ENCODE assay signal across 23 cellular contexts in the genomic region with DNA sequence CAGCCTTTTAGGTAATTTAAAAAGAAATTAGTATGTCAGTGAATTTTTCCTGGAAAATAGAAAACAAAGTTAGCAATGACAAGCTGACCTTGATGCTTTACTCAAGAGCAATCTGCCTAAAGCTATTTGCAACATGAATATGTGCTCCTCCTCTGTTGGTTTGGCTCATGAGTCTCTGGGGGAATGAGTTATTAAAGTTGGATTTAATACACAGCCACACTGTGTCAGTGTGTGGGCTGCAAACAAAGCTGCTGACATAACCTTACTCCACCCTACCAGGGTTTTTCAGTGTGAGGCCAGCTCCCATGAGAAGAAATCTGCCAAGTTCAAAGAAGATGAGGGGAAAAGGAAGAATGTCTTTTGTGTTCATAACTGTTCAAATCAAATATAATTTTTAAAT.
DNase-seq lines count a peak whose midpoint lies in the region; ATAC-seq, FAIRE-seq and TF ChIP-seq lines count a peak whose summit lies in the region.
"Had no signal": no experiment of that assay in that cellular context is flagged by ENCODE, and none has a peak within 500 bp of the region (broad histone marks: within the 10 kb centered on the region; RNA-seq: fewer than 3 reads in every experiment).

No MANE protein-coding gene starts in this region.

- no peak for TF ChIP-seq EP300 in gastroesophageal sphincter (IDR thresholded peaks at IDR 0.05)

- no peak for TF ChIP-seq POLR2A in gastroesophageal sphincter (IDR thresholded peaks at IDR 0.05)

- no peak overlapping the region for H3K4me3 ChIP-seq in astrocyte (ENCODE audit: insufficient read depth, low read depth, low read length)
- H3K4me3 ChIP-seq in gastroesophageal sphincter: no peak overlapping the region

- H3K4me3 Mint-ChIP-seq in astrocyte (ENCODE audit: unreplicated experiment): no peak overlapping the region
- H3K4me3 Mint-ChIP-seq: activated naive CD8-positive, alpha-beta T cell treated with anti-CD3 and anti-CD28 coated beads, Interleukin-2, amount 10 ng/mL, durations not matched to agents 7 days and 5 days; dendritic cell treated with granulocyte-macrophage colony-stimulating factor and Interleukin-4, amounts not matched to agents 40 ng/mL and 50 ng/mL, for 4 days; nephron progenitor cell; T-cell had no signal

- H3K27ac Mint-ChIP-seq in astrocyte (ENCODE audit: unreplicated experiment): no peak overlapping the region
- H3K27ac Mint-ChIP-seq: activated naive CD8-positive, alpha-beta T cell treated with anti-CD3 and anti-CD28 coated beads, Interleukin-2, amount 10 ng/mL, durations not matched to agents 7 days and 5 days; dendritic cell treated with granulocyte-macrophage colony-stimulating factor and Interleukin-4, amounts not matched to agents 40 ng/mL and 50 ng/mL, for 4 days; nephron progenitor cell; T-cell had no signal

- H3K36me3 ChIP-seq in astrocyte (ENCODE audit: insufficient read depth, low read length) (no peaks in the 10 kb centered on the region), gastroesophageal sphincter (no peaks in the 10 kb centered on the region)
- H3K36me3 ChIP-seq: BE2C had no signal

- FAIRE-seq in astrocyte (lab: Jason Lieb, UNC): no peak
- FAIRE-seq: endothelial cell of umbilical vein had no signal

- peak; percentile 24 for DNase-seq in M059J (ENCODE audit: low read depth)
- peak; percentile 1 for DNase-seq in astrocyte (ENCODE audit: low read depth)
- peak; percentile 54 for DNase-seq in stromal cell of bone marrow (ENCODE audit: low read depth)
- no peak for DNase-seq in DMS114 treated with DMSO at 0.1 percent for 48 hours (lab: John Stamatoyannopoulos, UW; ENCODE audit: unreplicated experiment)
- DNase-seq in activated effector memory CD4-positive, alpha-beta T cell treated with anti-CD3 and anti-CD28 coated beads, Interleukin-2, amount 50 U/mL, for 16 hours: no peak
- no peak for DNase-seq in NCI-H526 treated with DMSO at 0.1 percent for 48 hours (lab: John Stamatoyannopoulos, UW)
- DNase-seq: activated CD4-positive, alpha-beta T cell treated with anti-CD3 and anti-CD28 coated beads for 4 hours; activated naive CD8-positive, alpha-beta T cell treated with anti-CD3 and anti-CD28 coated beads, Interleukin-2, amount 10 ng/mL, durations not matched to agents 7 days and 5 days; BE2C; COR-L47; EL; Karpas-422; NCI-H1105 treated with DMSO at 0.1 percent for 48 hours; NCI-H2107; NCI-H510A treated with DMSO at 0.1 percent for 48 hours; nephron progenitor cell; stimulated activated CD4-positive, alpha-beta T cell treated with anti-CD3 and anti-CD28 coated beads, Interleukin-2, amount 100 ng/mL, for 24 hours; stimulated activated naive CD4-positive, alpha-beta T cell treated with Interleukin-2 at 50 U/mL for 16 hours; T-cell; trophoblast cell had no signal

- no peak overlapping the region for H3K27ac ChIP-seq in astrocyte (ENCODE audit: low read depth, low read length)
- H3K27ac ChIP-seq in gastroesophageal sphincter: peak overlapping the region in 1 of 4 donors; percentile 25

- no peaks in the 10 kb centered on the region for H3K27me3 ChIP-seq in astrocyte (ENCODE audit: insufficient read depth, low read length)
- no peaks in the 10 kb centered on the region for H3K27me3 ChIP-seq in gastroesophageal sphincter
- H3K27me3 ChIP-seq: BE2C had no signal

- no peak for TF ChIP-seq CTCF in astrocyte (IDR thresholded peaks at IDR 0.05; ENCODE audit: insufficient read depth, low read depth, low read length)
- no peak for TF ChIP-seq CTCF in gastroesophageal sphincter (IDR thresholded peaks at IDR 0.05)

- no peak overlapping the region for H3K4me2 ChIP-seq in astrocyte (ENCODE audit: low read length)

- no peak overlapping the region for H2AFZ ChIP-seq in astrocyte (ENCODE audit: low read depth, low read length)

- no peaks in the 10 kb centered on the region for H3K36me3 Mint-ChIP-seq in astrocyte (ENCODE audit: low read depth, unreplicated experiment)
- H3K36me3 Mint-ChIP-seq: activated naive CD8-positive, alpha-beta T cell treated with anti-CD3 and anti-CD28 coated beads, Interleukin-2, amount 10 ng/mL, durations not matched to agents 7 days and 5 days; T-cell had no signal

- no peak overlapping the region for H3K9ac ChIP-seq in astrocyte (ENCODE audit: low read length)

- no peaks in the 10 kb centered on the region for H3K4me1 Mint-ChIP-seq in astrocyte (ENCODE audit: low read depth, unreplicated experiment)
- H3K4me1 Mint-ChIP-seq: activated naive CD8-positive, alpha-beta T cell treated with anti-CD3 and anti-CD28 coated beads, Interleukin-2, amount 10 ng/mL, durations not matched to agents 7 days and 5 days; nephron progenitor cell; T-cell had no signal

- H3K9me3 Mint-ChIP-seq in astrocyte (ENCODE audit: unreplicated experiment): no peaks in the 10 kb centered on the region
- H3K9me3 Mint-ChIP-seq: activated naive CD8-positive, alpha-beta T cell treated with anti-CD3 and anti-CD28 coated beads, Interleukin-2, amount 10 ng/mL, durations not matched to agents 7 days and 5 days; dendritic cell treated with granulocyte-macrophage colony-stimulating factor and Interleukin-4, amounts not matched to agents 40 ng/mL and 50 ng/mL, for 4 days had no signal

- no peaks in the 10 kb centered on the region for H3K27me3 Mint-ChIP-seq in astrocyte (ENCODE audit: low read depth, unreplicated experiment)
- H3K27me3 Mint-ChIP-seq: activated naive CD8-positive, alpha-beta T cell treated with anti-CD3 and anti-CD28 coated beads, Interleukin-2, amount 10 ng/mL, durations not matched to agents 7 days and 5 days; dendritic cell treated with granulocyte-macrophage colony-stimulating factor and Interleukin-4, amounts not matched to agents 40 ng/mL and 50 ng/mL, for 4 days; T-cell had no signal

- H3K79me2 ChIP-seq in astrocyte (ENCODE audit: insufficient read depth, low read length): no peaks in the 10 kb centered on the region

- ATAC-seq in gastroesophageal sphincter: peak; percentile 66
- ATAC-seq: T-cell had no signal

- H3K9me3 ChIP-seq in astrocyte (ENCODE audit: insufficient read depth, low read depth, low read length): no peaks in the 10 kb centered on the region
- no peaks in the 10 kb centered on the region for H3K9me3 ChIP-seq in gastroesophageal sphincter
- H3K9me3 ChIP-seq: BE2C had no signal

- H4K20me1 ChIP-seq in astrocyte (ENCODE audit: insufficient read depth, low read length): no peaks in the 10 kb centered on the region

- H3K4me1 ChIP-seq in astrocyte (ENCODE audit: insufficient read depth, low read length): no peaks in the 10 kb centered on the region
- peaks cover 0 to 19% (median 4%) of the 10 kb centered on the region in 3 donors for H3K4me1 ChIP-seq in gastroesophageal sphincter
- H3K4me1 ChIP-seq: BE2C had no signal

Comparison
In these comparisons a context has a peak if more than half of its experiments do, and no peak if none do; other contexts are left out.
1. DNase-seq: peak in M059J (single experiment), astrocyte (single experiment) and stromal cell of bone marrow (single experiment); none in DMS114 treated with DMSO at 0.1 percent for 48 hours (single experiment), activated effector memory CD4-positive, alpha-beta T cell treated with anti-CD3 and anti-CD28 coated beads, Interleukin-2, amount 50 U/mL, for 16 hours (single experiment) and NCI-H526 treated with DMSO at 0.1 percent for 48 hours (single experiment).